11 cellular contexts compared by ENCODE assay signal in the genomic region with DNA sequence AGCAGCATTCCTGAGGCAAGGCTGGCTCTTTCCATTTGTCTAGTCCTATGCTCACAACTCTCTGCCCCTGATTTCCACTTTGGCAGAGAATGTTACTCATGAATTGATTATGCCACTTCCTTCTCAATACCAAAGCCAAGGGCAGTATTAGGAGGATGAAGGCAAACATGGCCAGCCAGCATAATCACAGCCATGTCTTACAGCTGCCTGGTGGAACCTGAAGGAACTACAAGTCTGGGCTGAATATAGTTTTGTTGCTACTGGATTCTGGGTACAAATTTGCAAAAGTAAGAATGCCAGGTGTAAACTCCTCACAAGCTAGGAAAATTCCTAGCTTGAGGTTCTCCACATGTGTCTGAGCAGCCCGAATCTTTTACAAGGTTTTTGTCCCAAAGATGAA. TPM values are rescaled to one million over a fixed set of nuclear protein-coding genes. Genes with fewer than 3 reads are reported as not detected.
DNase-seq lines count a peak whose midpoint lies in the region; ATAC-seq, FAIRE-seq and TF ChIP-seq lines count a peak whose summit lies in the region.
"Had no signal": no experiment of that assay in that cellular context is flagged by ENCODE, and none has a peak within 500 bp of the region (broad histone marks: within the 10 kb centered on the region; RNA-seq: fewer than 3 reads in every experiment).

No MANE protein-coding gene starts in this region.

- no peak overlapping the region for H2BK20ac ChIP-seq in H9 (ENCODE audit: low read depth, low read length, poor library complexity, severe bottlenecking)

- H2AK5ac ChIP-seq in H9 (ENCODE audit: insufficient read length, low read length) = no peak overlapping the region

- H3K27ac Mint-ChIP-seq in CD4-positive, alpha-beta T cell = peak overlapping the region; percentile 51
- no peak overlapping the region for H3K27ac Mint-ChIP-seq in H9

- intact Hi-C loops in CD4-positive, alpha-beta T cell (cut with DNase I, micrococcal nuclease) = loop anchor here in 1 of 2 experiments (10.0 kb wide), 3 partner anchors 649 to 1159 kb away; a partner anchor contains a TSS

- peaks cover 21% of the 10 kb centered on the region for H3K4me1 Mint-ChIP-seq in CD4-positive, alpha-beta T cell (ENCODE audit: low read depth)
- peaks cover 11 to 14% of the 10 kb centered on the region in 2 experiments for H3K4me1 Mint-ChIP-seq in H9

- no peak overlapping the region for H2BK5ac ChIP-seq in H9 (ENCODE audit: insufficient read length, low read length)

- no peak overlapping the region for H3T11ph ChIP-seq in H9 (ENCODE audit: low read length)

- no peak overlapping the region for H2BK12ac ChIP-seq in H9 (ENCODE audit: insufficient read length, low read depth, low read length)

- ATAC-seq in CD4-positive, alpha-beta T cell (ENCODE audit: poor library complexity) = no peak
- ATAC-seq in GM21825 (IDR thresholded peaks at IDR 0.05; ENCODE audit: unreplicated experiment) = no peak
- no peak for ATAC-seq in GM21381 (IDR thresholded peaks at IDR 0.05; ENCODE audit: unreplicated experiment)
- ATAC-seq: naive thymus-derived CD8-positive, alpha-beta T cell had no signal

- no peaks in the 10 kb centered on the region for H3K9me3 Mint-ChIP-seq in CD4-positive, alpha-beta T cell
- no peaks in the 10 kb centered on the region for H3K9me3 Mint-ChIP-seq in H9
- H3K9me3 Mint-ChIP-seq: activated B cell treated with CpG ODN at 0.5 μM for 24 hours; naive thymus-derived CD8-positive, alpha-beta T cell had no signal

- no peak overlapping the region for H3K4ac ChIP-seq in H9 (ENCODE audit: low read depth, low read length)

- dilution Hi-C loops in keratinocyte (cut with MboI; ENCODE audit: extremely low pct_ligation_motif_present, low sequenced_read_pairs) = no loop called here

- H2AFZ ChIP-seq in H9 (ENCODE audit: low read length) = no peak overlapping the region
- no peak overlapping the region for H2AFZ ChIP-seq in keratinocyte (ENCODE audit: control insufficient read depth, low read length)

- H3K9me1 ChIP-seq in keratinocyte (ENCODE audit: control insufficient read depth, extremely low read depth, insufficient read depth, low read length) = no peaks in the 10 kb centered on the region

- no peak overlapping the region for H3K14ac ChIP-seq in H9 (ENCODE audit: insufficient read depth, low read length)

- H2BK120ac ChIP-seq in H9 (ENCODE audit: low read depth, low read length, poor library complexity, severe bottlenecking) = no peak overlapping the region

- H2BK15ac ChIP-seq in H9 (ENCODE audit: low read depth, low read length) = no peak overlapping the region

- no peak overlapping the region for H3K4me3 Mint-ChIP-seq in CD4-positive, alpha-beta T cell
- H3K4me3 Mint-ChIP-seq in H9 = no peak overlapping the region
- H3K4me3 Mint-ChIP-seq: activated B cell treated with CpG ODN at 0.5 μM for 24 hours; naive thymus-derived CD8-positive, alpha-beta T cell had no signal

- H3K4me3 ChIP-seq in WERI-Rb-1 (ENCODE audit: low read depth, low read length) (no peak overlapping the region), keratinocyte (ENCODE audit: control insufficient read depth in 2 of 3, extremely low read depth in 1 of 3, insufficient read depth in 2 of 3, low read depth in 1 of 3, low read length in 3 of 3) (no peak overlapping the region)

- no peak overlapping the region for H3K23ac ChIP-seq in H9 (ENCODE audit: insufficient read length, low read depth, low read length)

- no peak overlapping the region for H3K18ac ChIP-seq in H9 (ENCODE audit: insufficient read length, low read depth, low read length)

- H4K20me1 ChIP-seq in H9 (ENCODE audit: control insufficient read depth, insufficient read depth, insufficient read length) = no peaks in the 10 kb centered on the region
- H4K20me1 ChIP-seq in keratinocyte (ENCODE audit: control insufficient read depth, extremely low read depth, insufficient read depth, low read length) = peaks cover 3% of the 10 kb centered on the region

- peaks cover 4% of the 10 kb centered on the region; the same call in 1 of the 2 replicates for H3K4me1 ChIP-seq in H9 (ENCODE audit: insufficient read depth, low read length)
- H3K4me1 ChIP-seq in keratinocyte (ENCODE audit: control insufficient read depth, extremely low read depth, insufficient read depth, low read length) = peaks cover 10% of the 10 kb centered on the region

- H3K36me3 ChIP-seq in WERI-Rb-1 (peaks cover 21% of the 10 kb centered on the region), keratinocyte (ENCODE audit: control insufficient read depth in 2 of 2, extremely low read depth in 1 of 2, insufficient read depth in 2 of 2, low read length in 2 of 2) (peaks cover 3 to 10% of the 10 kb centered on the region in 2 experiments)

- no peak overlapping the region for H4K8ac ChIP-seq in H9 (replicated peaks; ENCODE audit: insufficient read length, low read depth, low read length)

- H3K27ac ChIP-seq in CD4-positive, alpha-beta T cell (ENCODE audit: low read depth, low read length) = no peak overlapping the region
- H3K27ac ChIP-seq in H9 (ENCODE audit: insufficient read length, low read depth, low read length) (no peak overlapping the region), WERI-Rb-1 (peak overlapping the region; percentile 76), keratinocyte (ENCODE audit: control insufficient read depth, insufficient read depth, low read length) (no peak overlapping the region)

- CTCF ChIA-PET in CD4-positive, alpha-beta T cell (lab: Charles Lee) = no interaction called here

- DNase-seq in CD4-positive, alpha-beta T cell = no peak
- DNase-seq in H9 (no peak), WERI-Rb-1 (peak; percentile 39), keratinocyte (ENCODE audit: low read depth, low spot score) (no peak), NCI-H526 treated with DMSO at 0.1 percent for 48 hours (lab: John Stamatoyannopoulos, UW) (no peak), activated T-cell treated with anti-CD3 and anti-CD28 coated beads for 4 hours (no peak)
- DNase-seq: activated B cell treated with CpG ODN at 0.5 μM for 24 hours; naive thymus-derived CD8-positive, alpha-beta T cell; NCI-H446 treated with DMSO at 0.1 percent for 48 hours had no signal

- H3K9me3 ChIP-seq in CD4-positive, alpha-beta T cell (ENCODE audit: control insufficient read depth, low read length) = no peaks in the 10 kb centered on the region
- no peaks in the 10 kb centered on the region for H3K9me3 ChIP-seq in H9 (ENCODE audit: control insufficient read depth, low read depth, low read length)
- H3K9me3 ChIP-seq in WERI-Rb-1 (ENCODE audit: severe bottlenecking) = no peaks in the 10 kb centered on the region
- no peaks in the 10 kb centered on the region for H3K9me3 ChIP-seq in keratinocyte (ENCODE audit: control insufficient read depth, low read depth, low read length)

- no peaks in the 10 kb centered on the region for H3K79me2 ChIP-seq in H9 (ENCODE audit: insufficient read depth, low read length)
- H3K79me2 ChIP-seq in keratinocyte (ENCODE audit: control insufficient read depth, insufficient read depth, low read length) = peaks cover 29% of the 10 kb centered on the region

- H4K91ac ChIP-seq in H9 (ENCODE audit: insufficient read length, low read depth, low read length) = no peak overlapping the region

- no CpG with 5 or more reads among the region's 1 CpG for WGBS in H9 (ENCODE audit: extremely low coverage, insufficient read length, low lambda C conversion rate)

- no peak overlapping the region for H3K56ac ChIP-seq in H9 (ENCODE audit: insufficient read length, low read depth, low read length)

- no peaks in the 10 kb centered on the region for H3K27me3 Mint-ChIP-seq in CD4-positive, alpha-beta T cell
- H3K27me3 Mint-ChIP-seq in H9 (ENCODE audit: low read depth) = no peaks in the 10 kb centered on the region
- H3K27me3 Mint-ChIP-seq: activated B cell treated with CpG ODN at 0.5 μM for 24 hours; naive thymus-derived CD8-positive, alpha-beta T cell had no signal

- no peak overlapping the region for H3K9ac ChIP-seq in H9 (ENCODE audit: extremely low read depth, insufficient read length, low read length)
- H3K9ac ChIP-seq in keratinocyte (ENCODE audit: control insufficient read depth, extremely low read depth, insufficient read depth, low read length) = no peak overlapping the region

- H3K4me2 ChIP-seq in H9 (ENCODE audit: insufficient read depth, insufficient read length, low read length) (no peak overlapping the region), keratinocyte (ENCODE audit: control insufficient read depth, extremely low read depth, insufficient read depth, low read depth, low read length) (no peak overlapping the region)

- H4K5ac ChIP-seq in H9 (ENCODE audit: insufficient read length, low read depth, low read length) = no peak overlapping the region

- TF ChIP-seq CTCF in CD4-positive, alpha-beta T cell (IDR thresholded peaks at IDR 0.05) = no peak
- TF ChIP-seq CTCF in H9 (conservative IDR thresholded peaks at IDR 0.05) (peak; percentile 56), WERI-Rb-1 (IDR thresholded peaks at IDR 0.05; ENCODE audit: low read depth, low read length) (peak; percentile 47; the same call in 1 of the 2 replicates), keratinocyte (optimal IDR thresholded peaks at IDR 0.05 in 1 of 3, IDR thresholded peaks at IDR 0.05 in 1 of 3, conservative IDR thresholded peaks at IDR 0.05 in 1 of 3; ENCODE audit: extremely low read depth in 1 of 3, insufficient read depth in 2 of 3, low read length in 3 of 3) (peak; percentile 35 to 50 (median 47))

- H3K27me3 ChIP-seq in CD4-positive, alpha-beta T cell (ENCODE audit: control insufficient read depth, insufficient read depth, low read length) = no peaks in the 10 kb centered on the region
- H3K27me3 ChIP-seq in H9 (ENCODE audit: insufficient read depth, low read length) (no peaks in the 10 kb centered on the region), WERI-Rb-1 (ENCODE audit: insufficient read depth, low read depth, severe bottlenecking) (no peaks in the 10 kb centered on the region), keratinocyte (ENCODE audit: control insufficient read depth, extremely low read depth, insufficient read depth, low read length) (no peaks in the 10 kb centered on the region)

- no peaks in the 10 kb centered on the region for H3K36me3 Mint-ChIP-seq in CD4-positive, alpha-beta T cell (ENCODE audit: low read depth)
- peaks cover 0 to 4% (median 1%) of the 10 kb centered on the region in 3 experiments; a peak in 2 of 7 replicates for H3K36me3 Mint-ChIP-seq in H9 (ENCODE audit: insufficient read depth in 1 of 3, low read depth in 3 of 3)

- POLR2A ChIA-PET in CD4-positive, alpha-beta T cell (lab: Charles Lee) = no interaction called here

- H3K79me1 ChIP-seq in H9 (ENCODE audit: insufficient read depth, low read depth, low read length, poor library complexity, severe bottlenecking) = no peaks in the 10 kb centered on the region

- no peak for FAIRE-seq in keratinocyte (lab: Jason Lieb, UNC)

- H3K23me2 ChIP-seq in H9 (ENCODE audit: insufficient read length, low read depth, low read length, poor library complexity, severe bottlenecking) = peaks cover 7% of the 10 kb centered on the region

RNA-seq across cellular contexts. Expression of a gene that starts 4.2 kb away (rescaled TPM):
- total RNA-seq in CD4-positive, alpha-beta T cell = 1 to 10 TPM; 5.6 to 9.2 TPM
- 10.6 and 14.4 TPM in 2 replicates for total RNA-seq in H9 (2021)
- polyA plus RNA-seq in keratinocyte = 39.9 to 48.2 TPM (median 45.4 TPM) in 3 replicates
- 47.5 TPM for polyA plus RNA-seq in keratinocyte (2011; ENCODE audit: low read depth)
- 35.8 and 40.3 TPM in 2 replicates for polyA plus RNA-seq in keratinocyte (2011; cell fraction: cytosol; rRNA removed)
- 64.6 and 71.5 TPM in 2 replicates for polyA plus RNA-seq in keratinocyte (2011; cell fraction: nucleus; rRNA removed)
- polyA plus RNA-seq in keratinocyte (2012; ENCODE audit: low replicate concordance) = 35.5 and 42.8 TPM in 2 replicates
- 24.4 to 42.5 TPM (median 40.2 TPM) in 3 replicates for polyA minus RNA-seq in keratinocyte
- polyA minus RNA-seq in keratinocyte (2011; cell fraction: cytosol; rRNA and poly(A)+ RNA removed) = 59.3 TPM
- polyA minus RNA-seq in keratinocyte (2011; cell fraction: nucleus; rRNA and poly(A)+ RNA removed) = 41.0 and 50.5 TPM in 2 replicates
